11 cellular contexts compared by ENCODE assay signal in genomic region chr2:236305531-236305930, GRCh38. TPM values are rescaled to one million over a fixed set of nuclear protein-coding genes. Genes with fewer than 3 reads are reported as not detected.
"Had no signal": no experiment of that assay in that cellular context is flagged by ENCODE, and none has a peak within 500 bp of the region (broad histone marks: within the 10 kb centered on the region; RNA-seq: fewer than 3 reads in every experiment).

No MANE protein-coding gene starts in this region.

- H3K4me3 Mint-ChIP-seq: GM23338, H9, HFFc6 had no signal

- H3K4me1 ChIP-seq: HAP-1 had no signal

- ATAC-seq: GM23338, HCT116 had no signal

- H3K36me3 ChIP-seq: HAP-1 had no signal

- DNase-seq: GM23248, GOT3, H7, H9, HCEC 1CT, HFFc6 had no signal

- H3K9me3 Mint-ChIP-seq: GM23338, H9 had no signal

- H3K27ac ChIP-seq: GM23248 had no signal

- H3K4me3 ChIP-seq: GM23248, GM23338, HAP-1 had no signal

- H3K9me3 ChIP-seq: HAP-1 had no signal

- H3K27ac Mint-ChIP-seq: GM23338, H9, HFFc6 had no signal

RNA-seq across cellular contexts. Expression of gene ASB18, which starts 41.3 kb away (rescaled TPM):
- total RNA-seq: GM23248, GM23338, H1, H4, H7, H9, HFFc6 had no signal
